In genomic region chr3:71926242-71926560, GRCh38 we compare ENCODE assay signal across 8 cellular contexts.
DNase-seq lines count a peak whose midpoint lies in the region; ATAC-seq, FAIRE-seq and TF ChIP-seq lines count a peak whose summit lies in the region.

No MANE protein-coding gene starts in this region.

- no TSS peak for BruUV-seq in GM12878 (replicated peaks; lab: Mats Ljungman, UMichigan)

- 3% methylated on average over 2 of the region's 2 CpGs for WGBS in A549 (ENCODE audit: missing lambda C conversion rate)
- 17% methylated on average over 2 of the region's 2 CpGs for WGBS in GM12878 (ENCODE audit: insufficient coverage, insufficient replicate concordance, low lambda C conversion rate, missing lambda C conversion rate)
- WGBS in heart left ventricle, 4 donors = 40 to 52% (median 47%) methylated on average over 2 of the region's 2 CpGs

- TF ChIP-seq RAD21 in A549 (conservative IDR thresholded peaks at IDR 0.05 in 1 of 2, IDR thresholded peaks at IDR 0.05 in 1 of 2) (peak; percentile 14 to 48; a peak in 3 of 5 replicates), GM12878 (IDR thresholded peaks at IDR 0.05; ENCODE audit: insufficient read depth, low read depth, low read length) (peak; percentile 72)

- TF ChIP-seq EP300 in A549 (IDR thresholded peaks at IDR 0.05) = no peak
- TF ChIP-seq EP300 in GM12878 (IDR thresholded peaks at IDR 0.05; ENCODE audit: borderline replicate concordance in 1 of 2, control insufficient read depth in 1 of 2, low read depth in 2 of 2, low read length in 2 of 2) = no peak

- H3K9me3 Mint-ChIP-seq in memory B cell = no peaks in the 10 kb centered on the region

- H3K4me3 ChIP-seq in A549 = no peak overlapping the region
- H3K4me3 ChIP-seq in GM12878 = no peak overlapping the region
- H3K4me3 ChIP-seq in heart left ventricle = no peak overlapping the region

- POLR2A ChIA-PET in A549 (lab: Yijun Ruan, JAX) (no interaction called here), GM12878 (lab: Charles Lee) (no interaction called here)

- no peaks in the 10 kb centered on the region for H3K36me3 ChIP-seq in GM12878 (ENCODE audit: control insufficient read depth in 2 of 2, insufficient read depth in 2 of 2, low read length in 1 of 2)
- no peaks in the 10 kb centered on the region for H3K36me3 ChIP-seq in heart left ventricle

- peaks cover 7% of the 10 kb centered on the region for H3K4me1 Mint-ChIP-seq in memory B cell

- no peaks in the 10 kb centered on the region for H3K9me3 ChIP-seq in A549
- no peaks in the 10 kb centered on the region for H3K9me3 ChIP-seq in GM12878 (replicated peaks; ENCODE audit: control insufficient read depth, insufficient read depth, low read length)
- no peaks in the 10 kb centered on the region for H3K9me3 ChIP-seq in heart left ventricle

- TF ChIP-seq POLR2A in A549 (IDR thresholded peaks at IDR 0.05; ENCODE audit: low read length) (no peak), GM12878 (IDR thresholded peaks at IDR 0.05; ENCODE audit: low read depth, low read length) (no peak), heart left ventricle (IDR thresholded peaks at IDR 0.05) (no peak)

- H3K79me2 ChIP-seq in GM12878 (ENCODE audit: control insufficient read depth, insufficient read depth, low read length) = no peaks in the 10 kb centered on the region

- intact Hi-C loops in GM12878 (cut with micrococcal nuclease; ENCODE audit: unreplicated experiment) = loop anchor here (2.0 to 5.0 kb wide), 2 partner anchors 49 to 893 kb away; no protein-coding TSS in a partner anchor
- intact Hi-C loops in heart left ventricle (cut with DNase I) = no loop called here

- in situ Hi-C loops in GM12878 (cut with MboI) = no loop called here

- H3K27ac ChIP-seq in A549 (no peak overlapping the region), GM12878 (ENCODE audit: control insufficient read depth, insufficient read depth) (no peak overlapping the region), heart left ventricle (no peak overlapping the region)

- FAIRE-seq in A549 (lab: Jason Lieb, UNC) = no peak
- FAIRE-seq in GM12878 (lab: Jason Lieb, UNC) = peak; percentile 27

- peak; percentile 17 to 26 for DNase-seq in A549 (ENCODE audit: low read depth in 1 of 2, low spot score in 1 of 2)
- peak; percentile 29 for DNase-seq in NCI-H1048 (lab: John Stamatoyannopoulos, UW)
- DNase-seq in GM12878 (ENCODE audit: low read depth, low spot score) = no peak
- no peak for DNase-seq in memory B cell (ENCODE audit: low spot score in 2 of 2)
- no peak for DNase-seq in heart left ventricle
- no peak for DNase-seq in activated effector memory CD4-positive, alpha-beta T cell treated with Interleukin-2 at 50 U/mL for 16 hours

- CTCF ChIA-PET in A549 (lab: Yijun Ruan, JAX) (interaction anchor here (0.9 kb wide), 1 partner anchor 893 kb away, joined by 5 read pairs; no protein-coding TSS in a partner anchor), GM12878 (lab: Yijun Ruan, JAX) (interaction anchor here (0.8 to 1.5 kb wide), 5 partner anchors 51 to 896 kb away, joined by 3 to 5 read pairs (median 4); no protein-coding TSS in a partner anchor)

- H3K4me2 ChIP-seq in A549 = no peak overlapping the region
- peak overlapping the region; percentile 6; the same call in 1 of the 2 replicates for H3K4me2 ChIP-seq in GM12878 (ENCODE audit: control insufficient read depth, insufficient read depth)

- TF ChIP-seq CTCF in A549 (IDR thresholded peaks at IDR 0.05) (peak; percentile 30; the same call in 1 of the 3 replicates), GM12878 (IDR thresholded peaks at IDR 0.05 in 2 of 3, conservative IDR thresholded peaks at IDR 0.05 in 1 of 3; ENCODE audit: control insufficient read depth in 2 of 3, extremely low read depth in 1 of 3, insufficient read depth in 1 of 3, low read depth in 3 of 3, low read length in 3 of 3) (peak; percentile 36 to 53 (median 51); a peak in 5 of 6 replicates), heart left ventricle (IDR thresholded peaks at IDR 0.05) (peak in 4 of 12 donors; percentile 10 to 20 (median 17))

- peak in 1 of 2 experiments; percentile 47; a peak in 1 of 6 replicates for ATAC-seq in A549
- ATAC-seq in GM18498 (IDR thresholded peaks at IDR 0.05; ENCODE audit: unreplicated experiment) = peak; percentile 47
- ATAC-seq in GM12878 = peak; percentile 71
- ATAC-seq in memory B cell (ENCODE audit: low read depth) = peak; percentile 57
- ATAC-seq in heart left ventricle = no peak
- no peak for ATAC-seq in HG03196 (IDR thresholded peaks at IDR 0.05; ENCODE audit: unreplicated experiment)

- RAD21 ChIA-PET in GM12878 (lab: Charles Lee; ENCODE audit: unreplicated experiment) = interaction anchor here (0.8 to 3.1 kb wide), 4 partner anchors 51 to 895 kb away, joined by 3 to 11 read pairs (median 4); no protein-coding TSS in a partner anchor

- H3K27me3 Mint-ChIP-seq in memory B cell = peaks cover 29% of the 10 kb centered on the region

- H3K27ac Mint-ChIP-seq in memory B cell = no peak overlapping the region

- no peaks in the 10 kb centered on the region for H3K27me3 ChIP-seq in GM12878 (replicated peaks in 1 of 2; ENCODE audit: control insufficient read depth in 2 of 2, insufficient read depth in 2 of 2, low read length in 1 of 2)
- peaks cover 0 to 24% (median 0%) of the 10 kb centered on the region in 9 donors for H3K27me3 ChIP-seq in heart left ventricle

- SMC1A ChIA-PET in GM12878 (lab: Charles Lee; ENCODE audit: uncharacterized antibody, unreplicated experiment) = interaction anchor here (0.8 to 1.4 kb wide), 6 partner anchors 195 to 896 kb away, joined by 3 to 7 read pairs (median 4); no protein-coding TSS in a partner anchor

- H2AFZ ChIP-seq in GM12878 (ENCODE audit: control insufficient read depth, low read depth, low read length) = no peak overlapping the region

- H3K4me3 Mint-ChIP-seq in memory B cell = no peak overlapping the region

- H3K36me3 Mint-ChIP-seq in memory B cell = no peaks in the 10 kb centered on the region

- H3K9ac ChIP-seq in GM12878 (ENCODE audit: control insufficient read depth, insufficient read depth, low read length) = no peak overlapping the region

- no peaks in the 10 kb centered on the region for H3K4me1 ChIP-seq in A549
- peaks cover 4% of the 10 kb centered on the region; the same call in 1 of the 2 replicates for H3K4me1 ChIP-seq in GM12878 (ENCODE audit: control insufficient read depth, insufficient read depth, low read length)
- H3K4me1 ChIP-seq in heart left ventricle = peaks cover 0 to 6% (median 0%) of the 10 kb centered on the region in 12 donors

- H4K20me1 ChIP-seq in GM12878 (ENCODE audit: control insufficient read depth, insufficient read depth) = no peaks in the 10 kb centered on the region

TF ChIP-seq in A549, 52 proteins besides CTCF, POLR2A, EP300 and RAD21:
- TF ChIP-seq SMC3 (IDR thresholded peaks at IDR 0.05) (peak; percentile 25; the same call in 2 of the 3 replicates), ELK1 (IDR thresholded peaks at IDR 0.05; ENCODE audit: low read depth, low read length) (no peak), MAX (IDR thresholded peaks at IDR 0.05) (no peak)

TF ChIP-seq in GM12878, 131 proteins besides CTCF, POLR2A, EP300 and RAD21:
- TF ChIP-seq FOXM1 (IDR thresholded peaks at IDR 0.05; ENCODE audit: low read depth, low read length) (0 out of 2 replicates have a peak, but pooled peaks have one; percentile 21), PAX5 (IDR thresholded peaks at IDR 0.05; ENCODE audit: borderline replicate concordance, low read depth, low read length) (no peak), BRCA1 (IDR thresholded peaks at IDR 0.05; ENCODE audit: low read depth, low read length) (no peak), IKZF1 (conservative IDR thresholded peaks at IDR 0.05) (0 out of 2 replicates have a peak, but pooled peaks have one; percentile 21), SMC3 (IDR thresholded peaks at IDR 0.05; ENCODE audit: borderline replicate concordance, low read length) (peak; percentile 50; the same call in 1 of the 2 replicates), BMI1 (IDR thresholded peaks at IDR 0.05; ENCODE audit: borderline replicate concordance) (peak; percentile 79; the same call in 1 of the 2 replicates), IKZF2 (IDR thresholded peaks at IDR 0.05) (peak in 1 of 2 experiments; percentile 13; a peak in 1 of 4 replicates), NFIC (IDR thresholded peaks at IDR 0.05; ENCODE audit: low read depth, low read length) (0 out of 2 replicates have a peak, but pooled peaks have one; percentile 13), TBL1XR1 (IDR thresholded peaks at IDR 0.05; ENCODE audit: low read depth, low read length) (no peak)
TF ChIP-seq in GM12878: peak in this region for 6.

Comparison
In these comparisons a context has a peak if more than half of its experiments do, and no peak if none do; other contexts are left out.
1. ATAC-seq: peak in GM18498 (single experiment), GM12878 (single experiment) and memory B cell (single experiment); none in heart left ventricle (0 of 4) and HG03196 (single experiment).
2. DNase-seq: peak in A549 (2 of 2) and NCI-H1048 (single experiment); none in GM12878 (single experiment), memory B cell (0 of 2), heart left ventricle (0 of 5) and activated effector memory CD4-positive, alpha-beta T cell treated with Interleukin-2 at 50 U/mL for 16 hours (single experiment).
3. Of the 24 proteins assayed by ChIP-seq in both GM12878 and A549: peak only in GM12878: none; only in A549: none; in both: CTCF, RAD21 and SMC3; in neither: 21.